1 cellular context compared by ENCODE assay signal in the genomic region with DNA sequence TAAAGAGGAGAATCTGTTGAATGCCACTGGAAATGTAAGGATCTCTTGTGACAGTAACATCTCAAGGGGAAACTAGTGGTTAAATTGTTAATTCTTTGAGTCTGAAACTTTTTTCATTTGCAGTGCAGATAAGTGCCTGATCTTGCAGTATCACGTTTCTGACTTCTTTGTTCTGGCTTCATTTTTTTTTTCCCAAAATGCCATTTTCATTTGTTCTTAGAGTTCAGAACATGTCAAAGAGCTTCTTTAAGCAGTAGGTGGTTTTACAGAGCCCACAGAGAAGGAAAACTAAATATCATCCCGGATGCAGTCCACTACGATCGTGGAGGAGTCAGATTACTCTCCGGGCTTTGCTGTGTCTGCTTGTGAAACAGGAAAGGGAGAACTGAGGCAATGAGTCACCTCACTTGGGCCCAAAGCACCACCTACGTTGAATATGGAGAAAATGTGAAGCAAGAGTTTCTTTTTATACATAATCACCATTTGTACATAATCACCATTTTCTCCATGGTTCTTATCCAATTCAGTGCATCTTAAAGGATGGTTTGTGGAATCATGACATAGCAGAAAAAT.
TF ChIP-seq lines count a peak whose summit lies in the region.

No MANE protein-coding gene starts in this region.

TF ChIP-seq in IMR-90, 13 proteins besides CTCF, POLR2A, EP300 and RAD21 (continued from another document):
- TF ChIP-seq, protein P1, sequence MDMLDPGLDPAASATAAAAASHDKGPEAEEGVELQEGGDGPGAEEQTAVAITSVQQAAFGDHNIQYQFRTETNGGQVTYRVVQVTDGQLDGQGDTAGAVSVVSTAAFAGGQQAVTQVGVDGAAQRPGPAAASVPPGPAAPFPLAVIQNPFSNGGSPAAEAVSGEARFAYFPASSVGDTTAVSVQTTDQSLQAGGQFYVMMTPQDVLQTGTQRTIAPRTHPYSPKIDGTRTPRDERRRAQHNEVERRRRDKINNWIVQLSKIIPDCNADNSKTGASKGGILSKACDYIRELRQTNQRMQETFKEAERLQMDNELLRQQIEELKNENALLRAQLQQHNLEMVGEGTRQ (IDR thresholded peaks at IDR 0.05; ENCODE audit: low read depth, low read length): no peak
- TF ChIP-seq MAFK (IDR thresholded peaks at IDR 0.05; ENCODE audit: low read depth, low read length) (0 out of 2 replicates have a peak, but pooled peaks have one; percentile 3), FOS (IDR thresholded peaks at IDR 0.05; ENCODE audit: low read depth, low read length) (peak; percentile 91), NFE2L2 (IDR thresholded peaks at IDR 0.05; ENCODE audit: low read depth, low read length) (peak; percentile 38; the same call in 1 of the 2 replicates)
- TF ChIP-seq, protein P2, sequence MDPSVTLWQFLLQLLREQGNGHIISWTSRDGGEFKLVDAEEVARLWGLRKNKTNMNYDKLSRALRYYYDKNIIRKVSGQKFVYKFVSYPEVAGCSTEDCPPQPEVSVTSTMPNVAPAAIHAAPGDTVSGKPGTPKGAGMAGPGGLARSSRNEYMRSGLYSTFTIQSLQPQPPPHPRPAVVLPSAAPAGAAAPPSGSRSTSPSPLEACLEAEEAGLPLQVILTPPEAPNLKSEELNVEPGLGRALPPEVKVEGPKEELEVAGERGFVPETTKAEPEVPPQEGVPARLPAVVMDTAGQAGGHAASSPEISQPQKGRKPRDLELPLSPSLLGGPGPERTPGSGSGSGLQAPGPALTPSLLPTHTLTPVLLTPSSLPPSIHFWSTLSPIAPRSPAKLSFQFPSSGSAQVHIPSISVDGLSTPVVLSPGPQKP (IDR thresholded peaks at IDR 0.05; ENCODE audit: borderline replicate concordance, low read depth, low read length): no peak
